In the genomic region with DNA sequence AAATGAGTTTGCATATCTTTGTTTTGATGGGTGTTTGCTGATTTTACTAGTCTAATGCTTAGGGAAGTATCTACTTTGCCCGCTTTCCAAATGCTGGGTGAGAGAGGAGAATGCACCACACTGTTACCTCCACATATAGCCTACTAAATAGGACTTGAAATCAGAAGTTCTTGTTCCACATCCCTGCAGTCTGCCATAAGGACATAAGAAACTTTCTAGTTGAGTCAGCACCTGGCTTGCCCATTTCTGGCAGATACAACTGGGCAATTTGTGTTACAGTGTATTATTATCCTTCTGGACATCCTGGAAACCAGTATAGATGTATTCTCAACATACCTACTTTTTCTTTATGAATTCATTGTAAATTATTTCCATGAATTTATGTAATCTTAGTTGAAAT, we compare ENCODE assay signal across 1 cellular context.
TF ChIP-seq lines count a peak whose summit lies in the region.

No MANE protein-coding gene starts in this region.

TF ChIP-seq in SK-N-SH, 30 proteins besides CTCF, POLR2A, EP300 and RAD21:
- TF ChIP-seq MXI1 (IDR thresholded peaks at IDR 0.05; ENCODE audit: low read depth, low read length) (no peak), FOSL2 (IDR thresholded peaks at IDR 0.05; ENCODE audit: borderline replicate concordance, low read depth) (no peak), FOXM1 (IDR thresholded peaks at IDR 0.05; ENCODE audit: low read depth) (no peak), FOXJ3 (CRISPR knock-in tag; IDR thresholded peaks at IDR 0.05) (no peak), MEF2A (IDR thresholded peaks at IDR 0.05; ENCODE audit: borderline replicate concordance, low read depth) (no peak), TAF1 (IDR thresholded peaks at IDR 0.05; ENCODE audit: borderline replicate concordance, low read depth, low read length) (no peak)
